In genomic region chrX:37834937-37835336, GRCh38 we compare ENCODE assay signal across 23 cellular contexts. TPM values are rescaled to one million over a fixed set of nuclear protein-coding genes. Genes with fewer than 3 reads are reported as not detected.
DNase-seq lines count a peak whose midpoint lies in the region; ATAC-seq and TF ChIP-seq lines count a peak whose summit lies in the region.
"Had no signal": no experiment of that assay in that cellular context is flagged by ENCODE, and none has a peak within 500 bp of the region (broad histone marks: within the 10 kb centered on the region; RNA-seq: fewer than 3 reads in every experiment).

No MANE protein-coding gene starts in this region.

- H3K9me3 ChIP-seq in breast epithelium (no peaks in the 10 kb centered on the region), upper lobe of right lung (no peaks in the 10 kb centered on the region)

- peak; percentile 28 for ATAC-seq in upper lobe of right lung
- no peak for ATAC-seq in stimulated activated naive B cell treated with anti-CD40 and anti-IgM and Interleukin-4, amounts not matched to agents 10 μg/mL and 1 μg/mL and 100 μg/mL, for 72 hours (replicated peaks)

- H3K27ac Mint-ChIP-seq in MCF 10A (ENCODE audit: low read depth, unreplicated experiment), result no peak overlapping the region
- no peak overlapping the region for H3K27ac Mint-ChIP-seq in stimulated activated naive B cell treated with anti-CD40 and anti-IgM and Interleukin-4, amounts not matched to agents 10 μg/mL and 1 μg/mL and 100 μg/mL, for 72 hours
- H3K27ac Mint-ChIP-seq: H9, HFFc6 had no signal

- intact Hi-C loops in MCF 10A (cut with micrococcal nuclease), result no loop called here
- intact Hi-C loops in breast epithelium (cut with DNase I; ENCODE audit: low total_unique reads), result no loop called here
- intact Hi-C loops in upper lobe of right lung (cut with DNase I), result no loop called here

- peak; percentile 9 for DNase-seq in MCF 10A (ENCODE audit: unreplicated experiment)
- DNase-seq in breast epithelium (ENCODE audit: low spot score in 2 of 2), result no peak
- peak; percentile 1 for DNase-seq in RWPE1 (ENCODE audit: low spot score)
- peak; percentile 15 for DNase-seq in fibroblast of villous mesenchyme (ENCODE audit: low read depth)
- no peak for DNase-seq in upper lobe of right lung
- no peak for DNase-seq in DMS79 treated with DMSO at 0.1 percent for 48 hours (lab: John Stamatoyannopoulos, UW)
- DNase-seq in stimulated activated naive B cell treated with anti-CD40 and anti-IgM and Interleukin-4, amounts not matched to agents 10 μg/mL and 1 μg/mL and 100 μg/mL, for 72 hours, result no peak
- DNase-seq in erythroblast (lab: John Stamatoyannopoulos, UW), result no peak
- DNase-seq: AML-193; CD8-positive, alpha-beta memory T cell; GM23248; H9; HFFc6; NCI-H1105; NCI-H146; NCI-H2029; NCI-H2227 treated with DMSO at 0.1 percent for 48 hours; NCI-H510A; NCI-H748 treated with DMSO at 0.1 percent for 48 hours; Right ventricle myocardium superior had no signal

- no TSS peak for BruUV-seq in MCF 10A (replicated peaks; lab: Mats Ljungman, UMichigan)

- TF ChIP-seq POLR2A in breast epithelium (IDR thresholded peaks at IDR 0.05), result no peak
- no peak for TF ChIP-seq POLR2A in erythroblast (IDR thresholded peaks at IDR 0.05; ENCODE audit: low read length)

- no peaks in the 10 kb centered on the region for H3K4me1 Mint-ChIP-seq in MCF 10A (ENCODE audit: insufficient read depth, unreplicated experiment)
- peaks cover 1 to 2% of the 10 kb centered on the region in 2 donors for H3K4me1 Mint-ChIP-seq in stimulated activated naive B cell treated with anti-CD40 and anti-IgM and Interleukin-4, amounts not matched to agents 10 μg/mL and 1 μg/mL and 100 μg/mL, for 72 hours
- H3K4me1 Mint-ChIP-seq: H9 had no signal

- H3K4me3 Mint-ChIP-seq in MCF 10A (ENCODE audit: unreplicated experiment), result no peak overlapping the region
- H3K4me3 Mint-ChIP-seq in stimulated activated naive B cell treated with anti-CD40 and anti-IgM and Interleukin-4, amounts not matched to agents 10 μg/mL and 1 μg/mL and 100 μg/mL, for 72 hours, result no peak overlapping the region
- H3K4me3 Mint-ChIP-seq: CD8-positive, alpha-beta memory T cell; H9; HFFc6 had no signal

- no peaks in the 10 kb centered on the region for H3K9me3 Mint-ChIP-seq in MCF 10A (ENCODE audit: unreplicated experiment)
- no peaks in the 10 kb centered on the region for H3K9me3 Mint-ChIP-seq in stimulated activated naive B cell treated with anti-CD40 and anti-IgM and Interleukin-4, amounts not matched to agents 10 μg/mL and 1 μg/mL and 100 μg/mL, for 72 hours
- H3K9me3 Mint-ChIP-seq: CD8-positive, alpha-beta memory T cell; HFFc6 had no signal

- H3K36me3 ChIP-seq in breast epithelium (no peaks in the 10 kb centered on the region), upper lobe of right lung (no peaks in the 10 kb centered on the region)

- H3K27me3 ChIP-seq in breast epithelium (peaks cover 0 to 8% of the 10 kb centered on the region in 2 donors), upper lobe of right lung (no peaks in the 10 kb centered on the region)

- TF ChIP-seq CTCF in MCF 10A (IDR thresholded peaks at IDR 0.05; ENCODE audit: unreplicated experiment) (no peak), breast epithelium (IDR thresholded peaks at IDR 0.05) (no peak), RWPE1 (conservative IDR thresholded peaks at IDR 0.05; ENCODE audit: low read depth) (no peak), fibroblast of villous mesenchyme (IDR thresholded peaks at IDR 0.05; ENCODE audit: insufficient read depth, low read depth, low read length) (no peak), upper lobe of right lung (IDR thresholded peaks at IDR 0.05) (no peak)

- H3K4me3 ChIP-seq in breast epithelium, result no peak overlapping the region
- H3K4me3 ChIP-seq in fibroblast of villous mesenchyme (ENCODE audit: low read depth, low read length), result no peak overlapping the region
- H3K4me3 ChIP-seq in upper lobe of right lung, result no peak overlapping the region
- H3K4me3 ChIP-seq: GM23248, SK-N-MC had no signal

- H3K27ac ChIP-seq in breast epithelium, result no peak overlapping the region
- H3K27ac ChIP-seq in RWPE1, result no peak overlapping the region
- no peak overlapping the region for H3K27ac ChIP-seq in upper lobe of right lung
- H3K27ac ChIP-seq: C4-2B, GM23248, SK-N-MC had no signal

- CTCF ChIA-PET in MCF 10A (lab: Yijun Ruan, JAX), result interaction anchor here (0.6 to 0.7 kb wide), 3 partner anchors 89 to 751 kb away, joined by 3 to 4 read pairs (median 4); no protein-coding TSS in a partner anchor
- CTCF ChIA-PET in RWPE1 (lab: Yijun Ruan, JAX), result no interaction called here

- H3K36me3 Mint-ChIP-seq in MCF 10A (ENCODE audit: insufficient read depth, unreplicated experiment), result no peaks in the 10 kb centered on the region
- H3K36me3 Mint-ChIP-seq in stimulated activated naive B cell treated with anti-CD40 and anti-IgM and Interleukin-4, amounts not matched to agents 10 μg/mL and 1 μg/mL and 100 μg/mL, for 72 hours, result peaks cover 3 to 7% of the 10 kb centered on the region in 2 donors

- POLR2A ChIA-PET in MCF 10A (lab: Yijun Ruan, JAX) (no interaction called here), RWPE1 (lab: Yijun Ruan, JAX; ENCODE audit: low non-redundant PET) (no interaction called here)

- H3K4me1 ChIP-seq in breast epithelium (no peaks in the 10 kb centered on the region), upper lobe of right lung (no peaks in the 10 kb centered on the region)

- peaks cover 15% of the 10 kb centered on the region for H3K27me3 Mint-ChIP-seq in MCF 10A (ENCODE audit: insufficient read depth, unreplicated experiment)
- H3K27me3 Mint-ChIP-seq in stimulated activated naive B cell treated with anti-CD40 and anti-IgM and Interleukin-4, amounts not matched to agents 10 μg/mL and 1 μg/mL and 100 μg/mL, for 72 hours, result peaks cover 0 to 4% of the 10 kb centered on the region in 2 donors
- H3K27me3 Mint-ChIP-seq: CD8-positive, alpha-beta memory T cell had no signal

RNA-seq across cellular contexts. Expression of gene DYNLT3, which starts 12.4 kb away (rescaled TPM):
- total RNA-seq in MCF 10A (2022), result 19.3 and 30.5 TPM in 2 replicates
- 10 to 100 TPM; 37.0 to 40.0 (median 37.5) TPM for total RNA-seq in breast epithelium
- total RNA-seq in fibroblast of villous mesenchyme, result 79.9 and 87.0 TPM in 2 replicates
- 24.7 TPM for total RNA-seq in upper lobe of right lung

RNA-seq across cellular contexts. Expression of gene CYBB, which starts 55.1 kb away (rescaled TPM):
- total RNA-seq in MCF 10A (2022) (0.07 TPM in 1 of 2 replicates, not detected in the other), breast epithelium (10 to 100 TPM; 13.1 to 25.5 (median 23.5) TPM), fibroblast of villous mesenchyme (under 0.01 and 0.32 TPM in 2 replicates), upper lobe of right lung (225 TPM)
- total RNA-seq: A172, GM23248, HFFc6 had no signal

Comparison
In these comparisons a context has a peak if more than half of its experiments do, and no peak if none do; other contexts are left out.
1. DNase-seq: peak in MCF 10A (single experiment), RWPE1 (single experiment) and fibroblast of villous mesenchyme (single experiment); none in breast epithelium (0 of 2), upper lobe of right lung (single experiment), DMS79 treated with DMSO at 0.1 percent for 48 hours (single experiment), stimulated activated naive B cell treated with anti-CD40 and anti-IgM and Interleukin-4, amounts not matched to agents 10 μg/mL and 1 μg/mL and 100 μg/mL, for 72 hours (single experiment) and erythroblast (0 of 2).
2. RNA of gene CYBB, which starts 55.1 kb away (total RNA-seq): 225 TPM in upper lobe of right lung (single experiment) and 13.1 to 25.5 TPM in breast epithelium; 0.07 TPM in MCF 10A and under 0.01 to 0.32 TPM in fibroblast of villous mesenchyme; every median in the first group is over 10 times any median in the second.